In the genomic region with DNA sequence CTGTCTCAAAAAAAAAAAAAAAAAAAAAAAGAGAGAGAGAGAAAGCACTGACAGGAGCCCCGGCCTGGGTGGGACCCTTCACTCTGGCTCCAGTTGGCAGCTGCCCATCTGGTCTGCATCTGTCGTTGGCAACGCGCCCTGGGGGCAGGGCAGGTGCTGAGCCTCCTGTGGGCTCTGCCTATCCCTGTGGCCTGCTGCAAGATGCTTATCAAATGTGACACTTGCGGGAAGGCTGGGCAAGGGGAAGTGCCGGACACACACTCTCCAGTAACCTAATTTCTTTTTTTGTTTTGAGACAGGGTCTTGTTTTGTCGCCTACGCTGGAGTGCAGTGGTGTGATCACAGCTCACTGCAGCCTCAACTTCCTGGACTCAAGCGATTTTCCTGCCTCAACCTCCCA, we compare ENCODE assay signal across 22 cellular contexts. TPM values are rescaled to one million over a fixed set of nuclear protein-coding genes. Genes with fewer than 3 reads are reported as not detected.
DNase-seq lines count a peak whose midpoint lies in the region; ATAC-seq and TF ChIP-seq lines count a peak whose summit lies in the region.
"Had no signal": no experiment of that assay in that cellular context is flagged by ENCODE, and none has a peak within 500 bp of the region (broad histone marks: within the 10 kb centered on the region; RNA-seq: fewer than 3 reads in every experiment).

No MANE protein-coding gene starts in this region.

- H3K27ac ChIP-seq in VCaP: peak overlapping the region; percentile 43; the same call in 1 of the 2 replicates
- H3K27ac ChIP-seq in temporal lobe (ENCODE audit: low read depth, low read length): peak overlapping the region; percentile 6
- no peak overlapping the region for H3K27ac ChIP-seq in esophagus squamous epithelium
- H3K27ac ChIP-seq: A549, cardiac muscle cell, foreskin keratinocyte, HL-60, lower lobe of right lung, Peyer's patch had no signal

- DNase-seq in NCI-H510A treated with DMSO at 0.1 percent for 48 hours (lab: John Stamatoyannopoulos, UW): peak; percentile 9
- no peak for DNase-seq in NCI-H510A (lab: John Stamatoyannopoulos, UW)
- peak; percentile 42 for DNase-seq in NCI-H2196 treated with DMSO at 0.1 percent for 48 hours (lab: John Stamatoyannopoulos, UW; ENCODE audit: unreplicated experiment)
- DNase-seq in esophagus squamous epithelium (lab: John Stamatoyannopoulos, UW): no peak
- DNase-seq in germinal center (ENCODE audit: low spot score): no peak
- DNase-seq: activated naive CD8-positive, alpha-beta T cell treated with anti-CD3 and anti-CD28 coated beads, Interleukin-2, amount 10 ng/mL, durations not matched to agents 7 days and 5 days; activated T-cell treated with anti-CD3 and anti-CD28 coated beads for 4 hours; CD8-positive, alpha-beta memory T cell; endodermal cell; foreskin keratinocyte; KG1; lower lobe of right lung; NCI-H187; stimulated activated CD4-positive, alpha-beta T cell treated with anti-CD3 and anti-CD28 coated beads, Interleukin-1b, Interleukin-23, amount 100 ng/mL, for 48 hours had no signal

- peaks cover 25 to 99% (median 39%) of the 10 kb centered on the region in 3 donors for H3K36me3 ChIP-seq in esophagus squamous epithelium
- H3K36me3 ChIP-seq: cardiac muscle cell had no signal

- TF ChIP-seq CTCF in VCaP (conservative IDR thresholded peaks at IDR 0.05) (no peak), esophagus squamous epithelium (IDR thresholded peaks at IDR 0.05) (no peak)

- intact Hi-C loops in esophagus squamous epithelium (cut with DNase I): no loop called here

- H3K9me3 ChIP-seq in esophagus squamous epithelium: no peaks in the 10 kb centered on the region
- H3K9me3 ChIP-seq: A549, lower lobe of right lung, Peyer's patch had no signal

- H3K27me3 ChIP-seq in esophagus squamous epithelium: no peaks in the 10 kb centered on the region
- H3K27me3 ChIP-seq: cardiac muscle cell, foreskin keratinocyte, Peyer's patch had no signal

- ATAC-seq in GM21529 (IDR thresholded peaks at IDR 0.05; ENCODE audit: unreplicated experiment): no peak
- ATAC-seq: A549, foreskin keratinocyte, lower lobe of right lung had no signal

- H3K4me3 ChIP-seq in esophagus squamous epithelium: no peak overlapping the region
- H3K4me3 ChIP-seq: A549, cardiac muscle cell, lower lobe of right lung, Peyer's patch had no signal

- peaks cover 0 to 5% (median 0%) of the 10 kb centered on the region in 3 donors for H3K4me1 ChIP-seq in esophagus squamous epithelium
- H3K4me1 ChIP-seq: A549, foreskin keratinocyte, lower lobe of right lung, Peyer's patch had no signal

- WGBS in esophagus squamous epithelium, 2 donors: 52 to 62% methylated on average over 9 of the region's 9 CpGs

- TF ChIP-seq POLR2A in esophagus squamous epithelium (IDR thresholded peaks at IDR 0.05): no peak

RNA-seq across cellular contexts. Expression of a gene that starts 10.7 kb away (rescaled TPM):
- 5.7 TPM for total RNA-seq in temporal lobe
- total RNA-seq in esophagus squamous epithelium: 1 to 10 TPM; 5.6 to 9.4 (median 8.4) TPM

RNA-seq across cellular contexts. Expression of a gene that starts 20.1 kb away (rescaled TPM):
- total RNA-seq in temporal lobe (34.4 TPM), esophagus squamous epithelium (100 to 1,000 TPM; 106 to 178 (median 125) TPM)

RNA-seq across cellular contexts. Expression of a gene that starts 23.0 kb away (rescaled TPM):
- total RNA-seq in temporal lobe: 37.4 TPM
- 1 to 10 TPM in 2 of 4 donors, under 1 TPM in 1, not detected in 1; 0.08 to 5.0 (median 3.6) TPM for total RNA-seq in esophagus squamous epithelium
- total RNA-seq: CD8-positive, alpha-beta memory T cell; T-helper 1 cell treated with Interleukin-12 subunit alpha and Interleukin-12 subunit beta and Interleukin-4 antibody, amounts not matched to agents 30 ng/mL and 1 ng/mL, for 36 hours had no signal

Comparison
In these comparisons a context has a peak if more than half of its experiments do, and no peak if none do; other contexts are left out.
1. DNase-seq: peak in NCI-H510A treated with DMSO at 0.1 percent for 48 hours (single experiment) and NCI-H2196 treated with DMSO at 0.1 percent for 48 hours (single experiment); none in NCI-H510A (single experiment), esophagus squamous epithelium (single experiment) and germinal center (single experiment).
2. H3K27ac ChIP-seq: peak in VCaP (single experiment) and temporal lobe (single experiment); none in esophagus squamous epithelium (0 of 4).